9 cellular contexts compared by ENCODE assay signal in the genomic region with DNA sequence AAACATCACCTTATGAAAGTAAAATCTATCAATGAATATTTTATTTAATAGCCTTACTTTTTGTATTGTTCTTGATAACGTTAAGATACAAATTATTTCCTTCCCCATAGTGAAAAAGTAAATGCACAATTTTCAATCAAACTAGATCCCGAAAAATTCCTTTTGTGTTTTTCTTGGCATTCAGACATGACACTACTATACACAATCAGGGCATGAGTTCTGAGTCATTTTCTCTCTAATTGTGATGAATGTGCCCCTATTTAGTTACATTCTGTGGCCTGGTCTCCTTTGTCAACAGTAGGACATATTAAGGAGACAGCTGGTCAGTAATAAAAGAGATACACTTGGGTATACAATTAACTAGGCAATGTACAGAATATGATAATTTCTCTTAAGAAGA. TPM values are rescaled to one million over a fixed set of nuclear protein-coding genes. Genes with fewer than 3 reads are reported as not detected.
DNase-seq lines count a peak whose midpoint lies in the region; TF ChIP-seq lines count a peak whose summit lies in the region.
"Had no signal": no experiment of that assay in that cellular context is flagged by ENCODE, and none has a peak within 500 bp of the region (broad histone marks: within the 10 kb centered on the region; RNA-seq: fewer than 3 reads in every experiment).

No MANE protein-coding gene starts in this region.

- H3K4me2 ChIP-seq in SK-N-SH = peak overlapping the region; percentile 17; the same call in 1 of the 2 replicates

- H3K27ac ChIP-seq in ACC112 (ENCODE audit: low read depth, low read length) = peak overlapping the region; percentile 93
- no peak overlapping the region for H3K27ac ChIP-seq in SK-N-SH (ENCODE audit: low read depth in 2 of 2, low read length in 1 of 2)

- no peaks in the 10 kb centered on the region for H3K9me3 ChIP-seq in SK-N-SH

- POLR2A ChIA-PET in SK-N-SH (lab: Yijun Ruan, JAX) = no interaction called here

- no peak for TF ChIP-seq RAD21 in SK-N-SH (IDR thresholded peaks at IDR 0.05; ENCODE audit: low read length)

- H3K79me2 ChIP-seq in ACC112 (ENCODE audit: control insufficient read depth, insufficient read depth, low read length, unreplicated experiment) = peaks cover 43% of the 10 kb centered on the region
- H3K79me2 ChIP-seq in SK-N-SH (ENCODE audit: insufficient read depth) = no peaks in the 10 kb centered on the region

- H3F3A ChIP-seq in SK-N-SH (replicated peaks; ENCODE audit: insufficient read depth) = peaks cover 7% of the 10 kb centered on the region

- no peaks in the 10 kb centered on the region for H3K27me3 ChIP-seq in ACC112 (ENCODE audit: insufficient read depth, low read length)
- H3K27me3 ChIP-seq in SK-N-SH (ENCODE audit: insufficient read depth) = no peaks in the 10 kb centered on the region

- H3K4me3 ChIP-seq in ACC112 (ENCODE audit: low read depth, low read length) (0 out of 2 replicates have a peak overlapping the region, but pooled peaks have one; percentile 38), SK-N-SH (ENCODE audit: low read depth in 2 of 2, low read length in 1 of 2) (no peak overlapping the region)

- peak in 2 of 3 experiments; percentile 41 to 88 for DNase-seq in NCI-H1417 (lab: John Stamatoyannopoulos, UW)
- DNase-seq in SK-N-SH = no peak
- DNase-seq in left kidney (ENCODE audit: low read depth, low spot score) = peak; percentile 19
- no peak for DNase-seq in DMS153 treated with DMSO at 0.1 percent for 48 hours (lab: John Stamatoyannopoulos, UW; ENCODE audit: unreplicated experiment)
- DNase-seq in NCI-H2029 (lab: John Stamatoyannopoulos, UW) = no peak
- no peak for DNase-seq in hypothalamus (lab: John Stamatoyannopoulos, UW)
- no peak for DNase-seq in NOMO-1 treated with dmso at 0.1 percent for 144 hours (lab: John Stamatoyannopoulos, UW; ENCODE audit: unreplicated experiment)
- DNase-seq: activated naive CD4-positive, alpha-beta T cell treated with anti-CD3 and anti-CD28 coated beads, Interleukin-2, amount 50 U/mL, for 16 hours had no signal

- H2AFZ ChIP-seq in ACC112 (ENCODE audit: low read length, unreplicated experiment) (no peak overlapping the region), SK-N-SH (ENCODE audit: low read depth) (no peak overlapping the region)

- peak in 1 of 2 experiments; percentile 60; a peak in 2 of 4 replicates for TF ChIP-seq EP300 in SK-N-SH (IDR thresholded peaks at IDR 0.05; ENCODE audit: borderline replicate concordance in 1 of 2, low read depth in 1 of 2, low read length in 1 of 2)

- TF ChIP-seq CTCF in SK-N-SH (IDR thresholded peaks at IDR 0.05) = no peak

- WGBS in SK-N-SH (ENCODE audit: low lambda C conversion rate) = 19% methylated on average over 2 of the region's 2 CpGs

- no peaks in the 10 kb centered on the region for H4K20me1 ChIP-seq in SK-N-SH (ENCODE audit: insufficient read depth)

- no peaks in the 10 kb centered on the region for H3K9me2 ChIP-seq in SK-N-SH

- CTCF ChIA-PET in SK-N-SH (lab: Yijun Ruan, JAX) = interaction anchor here (0.8 to 1.9 kb wide), 4 partner anchors 11 to 126 kb away, joined by 3 to 6 read pairs (median 4); no protein-coding TSS in a partner anchor

- no peak overlapping the region for H3K9ac ChIP-seq in SK-N-SH

- H3K4me1 ChIP-seq in ACC112 (ENCODE audit: control insufficient read depth, insufficient read depth, low read length, unreplicated experiment) (peaks cover 89% of the 10 kb centered on the region), SK-N-SH (ENCODE audit: control insufficient read depth in 1 of 2, insufficient read depth in 2 of 2, low read depth in 1 of 2, low read length in 1 of 2) (peaks cover 0 to 15% of the 10 kb centered on the region in 2 experiments; a peak in 3 of 4 replicates)

- H3K36me3 ChIP-seq in ACC112 (ENCODE audit: insufficient read depth, low read length) = peaks cover 87% of the 10 kb centered on the region
- peaks cover 0 to 3% of the 10 kb centered on the region in 2 experiments for H3K36me3 ChIP-seq in SK-N-SH (replicated peaks in 1 of 2; ENCODE audit: control insufficient read depth in 1 of 2, insufficient read depth in 2 of 2, low read length in 1 of 2)

TF ChIP-seq in SK-N-SH, 30 proteins besides CTCF, POLR2A, EP300 and RAD21 (continues in another document):
- no peak for TF ChIP-seq GABPA (IDR thresholded peaks at IDR 0.05; ENCODE audit: low read depth)
- TF ChIP-seq CHD2 (IDR thresholded peaks at IDR 0.05; ENCODE audit: low read length, partially characterized antibody) = no peak
- no peak for TF ChIP-seq RCOR1 (IDR thresholded peaks at IDR 0.05; ENCODE audit: low read length)
- TF ChIP-seq TCF12 (IDR thresholded peaks at IDR 0.05) = peak; percentile 77
- TF ChIP-seq, protein P1, sequence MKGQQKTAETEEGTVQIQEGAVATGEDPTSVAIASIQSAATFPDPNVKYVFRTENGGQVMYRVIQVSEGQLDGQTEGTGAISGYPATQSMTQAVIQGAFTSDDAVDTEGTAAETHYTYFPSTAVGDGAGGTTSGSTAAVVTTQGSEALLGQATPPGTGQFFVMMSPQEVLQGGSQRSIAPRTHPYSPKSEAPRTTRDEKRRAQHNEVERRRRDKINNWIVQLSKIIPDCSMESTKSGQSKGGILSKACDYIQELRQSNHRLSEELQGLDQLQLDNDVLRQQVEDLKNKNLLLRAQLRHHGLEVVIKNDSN (IDR thresholded peaks at IDR 0.05; ENCODE audit: borderline replicate concordance, low read depth) = no peak
- no peak for TF ChIP-seq SMC3 (IDR thresholded peaks at IDR 0.05; ENCODE audit: low read depth, low read length)
- TF ChIP-seq GATA2 (CRISPR knock-in tag; IDR thresholded peaks at IDR 0.05) = no peak
- no peak for TF ChIP-seq POLR2AphosphoS5 (IDR thresholded peaks at IDR 0.05; ENCODE audit: low read depth, low read length)
- 0 out of 2 replicates have a peak, but pooled peaks have one; percentile 39 for TF ChIP-seq FOXM1 (IDR thresholded peaks at IDR 0.05; ENCODE audit: low read depth)
- peak; percentile 86 for TF ChIP-seq NFIC (IDR thresholded peaks at IDR 0.05; ENCODE audit: borderline replicate concordance)
- peak; percentile 79 for TF ChIP-seq JUND (IDR thresholded peaks at IDR 0.05)
- TF ChIP-seq MXI1 (IDR thresholded peaks at IDR 0.05; ENCODE audit: low read depth, low read length) = no peak
- TF ChIP-seq RFX5 (IDR thresholded peaks at IDR 0.05; ENCODE audit: low read length) = no peak
- no peak for TF ChIP-seq SIN3A (IDR thresholded peaks at IDR 0.05; ENCODE audit: borderline replicate concordance, low read depth, low read length)
- TF ChIP-seq EZH2phosphoT487 (IDR thresholded peaks at IDR 0.05; ENCODE audit: borderline replicate concordance, low read depth) = no peak
- peak; percentile 76; the same call in 1 of the 2 replicates for TF ChIP-seq FOSL2 (IDR thresholded peaks at IDR 0.05; ENCODE audit: borderline replicate concordance, low read depth)
- TF ChIP-seq RXRA (IDR thresholded peaks at IDR 0.05; ENCODE audit: borderline replicate concordance, low read depth) = 0 out of 2 replicates have a peak, but pooled peaks have one; percentile 40
- no peak for TF ChIP-seq NRF1 (IDR thresholded peaks at IDR 0.05; ENCODE audit: low read depth, low read length)
- TF ChIP-seq TEAD4 (IDR thresholded peaks at IDR 0.05; ENCODE audit: borderline replicate concordance, insufficient read depth) = peak; percentile 53; the same call in 1 of the 2 replicates
- TF ChIP-seq, protein P2, sequence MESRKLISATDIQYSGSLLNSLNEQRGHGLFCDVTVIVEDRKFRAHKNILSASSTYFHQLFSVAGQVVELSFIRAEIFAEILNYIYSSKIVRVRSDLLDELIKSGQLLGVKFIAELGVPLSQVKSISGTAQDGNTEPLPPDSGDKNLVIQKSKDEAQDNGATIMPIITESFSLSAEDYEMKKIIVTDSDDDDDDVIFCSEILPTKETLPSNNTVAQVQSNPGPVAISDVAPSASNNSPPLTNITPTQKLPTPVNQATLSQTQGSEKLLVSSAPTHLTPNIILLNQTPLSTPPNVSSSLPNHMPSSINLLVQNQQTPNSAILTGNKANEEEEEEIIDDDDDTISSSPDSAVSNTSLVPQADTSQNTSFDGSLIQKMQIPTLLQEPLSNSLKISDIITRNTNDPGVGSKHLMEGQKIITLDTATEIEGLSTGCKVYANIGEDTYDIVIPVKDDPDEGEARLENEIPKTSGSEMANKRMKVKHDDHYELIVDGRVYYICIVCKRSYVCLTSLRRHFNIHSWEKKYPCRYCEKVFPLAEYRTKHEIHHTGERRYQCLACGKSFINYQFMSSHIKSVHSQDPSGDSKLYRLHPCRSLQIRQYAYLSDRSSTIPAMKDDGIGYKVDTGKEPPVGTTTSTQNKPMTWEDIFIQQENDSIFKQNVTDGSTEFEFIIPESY (IDR thresholded peaks at IDR 0.05; ENCODE audit: borderline replicate concordance, low read depth) = no peak; the same call in 1 of the 2 replicates
- peak; percentile 83 for TF ChIP-seq PBX3 (IDR thresholded peaks at IDR 0.05)
- TF ChIP-seq MEF2A (IDR thresholded peaks at IDR 0.05; ENCODE audit: borderline replicate concordance, low read depth) = peak; percentile 48; the same call in 1 of the 2 replicates
- no peak for TF ChIP-seq YY1 (IDR thresholded peaks at IDR 0.05; ENCODE audit: low read depth)
- TF ChIP-seq TAF1 (IDR thresholded peaks at IDR 0.05; ENCODE audit: borderline replicate concordance, low read depth, low read length) = no peak
- no peak for TF ChIP-seq IRF3 (IDR thresholded peaks at IDR 0.05; ENCODE audit: low read depth, low read length)

RNA-seq across cellular contexts. Expression of gene COL1A2, which starts 19.8 kb away (rescaled TPM):
- 4.5 and 11.4 TPM in 2 replicates for polyA plus RNA-seq in SK-N-SH (2012; rRNA removed)
- polyA plus RNA-seq in SK-N-SH (2012; cell fraction: cytosol; rRNA removed) = 6.5 and 7.3 TPM in 2 replicates
- 13.4 and 14.1 TPM in 2 replicates for polyA plus RNA-seq in SK-N-SH (2012; cell fraction: nucleus; rRNA removed)

Comparison
In these comparisons a context has a peak if more than half of its experiments do, and no peak if none do; other contexts are left out.
1. DNase-seq: peak in NCI-H1417 (2 of 3) and left kidney (single experiment); none in SK-N-SH (single experiment), DMS153 treated with DMSO at 0.1 percent for 48 hours (single experiment), NCI-H2029 (single experiment), hypothalamus (0 of 51) and NOMO-1 treated with dmso at 0.1 percent for 144 hours (single experiment).